In genomic region chr5:150622157-150622556, GRCh38 we compare ENCODE assay signal across 22 cellular contexts. TPM values are rescaled to one million over a fixed set of nuclear protein-coding genes. Genes with fewer than 3 reads are reported as not detected.
A peak's percentile ranks its signal among the peaks of the same experiment; 100 is the strongest.
DNase-seq lines count a peak whose midpoint lies in the region; ATAC-seq and TF ChIP-seq lines count a peak whose summit lies in the region.
"Had no signal": no experiment of that assay in that cellular context is flagged by ENCODE, and none has a peak within 500 bp of the region (broad histone marks: within the 10 kb centered on the region; RNA-seq: fewer than 3 reads in every experiment).

No MANE protein-coding gene starts in this region.

- H3K36me3 ChIP-seq in BLaER1 (no peaks in the 10 kb centered on the region), HEK293 (ENCODE audit: control insufficient read depth in 2 of 2, insufficient read depth in 1 of 2, low read length in 2 of 2) (no peaks in the 10 kb centered on the region), brain microvascular endothelial cell (replicated peaks) (no peaks in the 10 kb centered on the region), lung (ENCODE audit: control insufficient read depth in 2 of 2, insufficient read depth in 2 of 2, low read length in 2 of 2) (no peaks in the 10 kb centered on the region), WERI-Rb-1 (no peaks in the 10 kb centered on the region)
- H3K36me3 ChIP-seq: ovary, sigmoid colon had no signal

- H3K9me3 ChIP-seq in BLaER1 = no peaks in the 10 kb centered on the region
- no peaks in the 10 kb centered on the region for H3K9me3 ChIP-seq in HEK293 (ENCODE audit: control insufficient read depth, insufficient read depth, low read depth, low read length)
- no peaks in the 10 kb centered on the region for H3K9me3 ChIP-seq in lung (ENCODE audit: control insufficient read depth in 2 of 2, insufficient read depth in 1 of 2, low read length in 1 of 2)
- H3K9me3 ChIP-seq in WERI-Rb-1 (ENCODE audit: severe bottlenecking) = no peaks in the 10 kb centered on the region
- H3K9me3 ChIP-seq: ovary, sigmoid colon had no signal

- TF ChIP-seq CTCF in HEK293 (tag by site-specific recombination; IDR thresholded peaks at IDR 0.05) (no peak), brain microvascular endothelial cell (IDR thresholded peaks at IDR 0.05; ENCODE audit: low read depth, low read length, missing control alignments) (no peak), lung (IDR thresholded peaks at IDR 0.05; ENCODE audit: control extremely low read depth, extremely low read depth) (no peak), GM13977 (IDR thresholded peaks at IDR 0.05; ENCODE audit: extremely low read depth, insufficient read depth, missing control alignments) (no peak), WERI-Rb-1 (IDR thresholded peaks at IDR 0.05; ENCODE audit: low read depth, low read length) (no peak)

- DNase-seq in brain microvascular endothelial cell (peak; percentile 55), lung (ENCODE audit: low spot score) (no peak), GM13977 (ENCODE audit: low spot score) (no peak), GM03348 (ENCODE audit: low spot score) (no peak), WERI-Rb-1 (no peak)
- DNase-seq: CD4-positive, alpha-beta T cell; foreskin fibroblast; HCEC 1CT; kidney; naive thymus-derived CD4-positive, alpha-beta T cell; NCI-H1105; NCI-H2081 treated with DMSO at 0.1 percent for 48 hours; NCI-H526; ovary; sigmoid colon; trophoblast cell had no signal

- no peaks in the 10 kb centered on the region for H3K27me3 ChIP-seq in BLaER1
- H3K27me3 ChIP-seq in brain microvascular endothelial cell (replicated peaks) = no peaks in the 10 kb centered on the region
- no peaks in the 10 kb centered on the region for H3K27me3 ChIP-seq in lung (ENCODE audit: control insufficient read depth, insufficient read depth)
- H3K27me3 ChIP-seq in WERI-Rb-1 (ENCODE audit: insufficient read depth, low read depth, severe bottlenecking) = no peaks in the 10 kb centered on the region
- H3K27me3 ChIP-seq: ovary, sigmoid colon had no signal

- no peak overlapping the region; the same call in 1 of the 2 replicates for H3K27ac ChIP-seq in BLaER1
- H3K27ac ChIP-seq in HEK293 (ENCODE audit: extremely low read depth, low read depth, low read length) = no peak overlapping the region
- no peak overlapping the region for H3K27ac ChIP-seq in brain microvascular endothelial cell
- H3K27ac ChIP-seq in lung (ENCODE audit: low read depth in 1 of 2, low read length in 1 of 2) = peak overlapping the region; percentile 10 to 37
- H3K27ac ChIP-seq in WERI-Rb-1 = no peak overlapping the region
- H3K27ac ChIP-seq: ovary had no signal

- in situ Hi-C loops in brain microvascular endothelial cell (cut with HindIII; ENCODE audit: low pct_ligation_motif_present, low sequenced_read_pairs) = no loop called here
- in situ Hi-C loops in GM13977 (cut with MboI; ENCODE audit: low pct_unique_long_range_greater_than_20kb, low sequenced_read_pairs, unreplicated experiment) = no loop called here

- H4K20me1 ChIP-seq in BLaER1 = peaks cover 7% of the 10 kb centered on the region; the same call in 1 of the 2 replicates

- CTCF ChIA-PET in HEK293 (lab: Yijun Ruan, JAX) = interaction anchor here (1.1 kb wide), 1 partner anchor 173 kb away, joined by 3 read pairs; the partner anchor contains the start of gene RPS14

- H3K4me3 ChIP-seq in BLaER1 (no peak overlapping the region), HEK293 (ENCODE audit: low read depth, low read length) (no peak overlapping the region), brain microvascular endothelial cell (ENCODE audit: low read depth, low read length) (no peak overlapping the region), lung (no peak overlapping the region), WERI-Rb-1 (ENCODE audit: low read depth, low read length) (no peak overlapping the region)
- H3K4me3 ChIP-seq: ovary, sigmoid colon had no signal

- H3K4me2 ChIP-seq in BLaER1 = peak overlapping the region; percentile 88

- H3K4me1 ChIP-seq in BLaER1 (peaks cover 91% of the 10 kb centered on the region), HEK293 (ENCODE audit: control insufficient read depth, insufficient read depth, low read length) (peaks cover 3% of the 10 kb centered on the region), lung (ENCODE audit: control insufficient read depth in 2 of 2, insufficient read depth in 2 of 2, low read length in 2 of 2) (peaks cover 11 to 46% of the 10 kb centered on the region in 2 donors)

- POLR2A ChIA-PET in HEK293 (lab: Yijun Ruan, JAX) = interaction anchor here (0.9 to 1.7 kb wide), 3 partner anchors 16 to 23 kb away, joined by 3 to 5 read pairs (median 3); partner anchors contain the start of gene SYNPO

- 89% methylated on average over 2 of the region's 2 CpGs for WGBS in lung, 2 donors

- H3K9ac ChIP-seq in BLaER1 = no peak overlapping the region

- ATAC-seq in lung (ENCODE audit: insufficient read depth, low FRiP score) (no peak), GM21619 (IDR thresholded peaks at IDR 0.05; ENCODE audit: unreplicated experiment) (no peak)
- ATAC-seq: naive thymus-derived CD4-positive, alpha-beta T cell; stimulated activated effector memory CD8-positive, alpha-beta T cell treated with anti-CD3 and anti-CD28 coated beads, Interleukin-12 subunit alpha, Interleukin-12 subunit beta, amount 100 ng/mL, for 72 hours had no signal

TF ChIP-seq in HEK293, 187 proteins besides CTCF, POLR2A, EP300 and RAD21:
- TF ChIP-seq MZF1 (tag by site-specific recombination; IDR thresholded peaks at IDR 0.05; ENCODE audit: borderline replicate concordance) (no peak), ZIC2 (tag by site-specific recombination; IDR thresholded peaks at IDR 0.05) (peak; percentile 42; the same call in 1 of the 2 replicates), ZBTB21 (tag by site-specific recombination; IDR thresholded peaks at IDR 0.05) (no peak), ZNF704 (tag by site-specific recombination; IDR thresholded peaks at IDR 0.05) (no peak), ZNF510 (tag by site-specific recombination; IDR thresholded peaks at IDR 0.05; ENCODE audit: insufficient replicate concordance) (no peak), ZFHX2 (tag by site-specific recombination; conservative IDR thresholded peaks at IDR 0.05) (peak; percentile 92), ZNF558 (tag by site-specific recombination; IDR thresholded peaks at IDR 0.05) (no peak), ZNF174 (tag by site-specific recombination; IDR thresholded peaks at IDR 0.05) (no peak), GFI1B (tag by site-specific recombination; IDR thresholded peaks at IDR 0.05) (no peak), GLIS1 (tag by site-specific recombination; IDR thresholded peaks at IDR 0.05) (peak; percentile 76), EGR2 (tag by site-specific recombination; IDR thresholded peaks at IDR 0.05; ENCODE audit: low read depth) (peak; percentile 93)

RNA-seq across cellular contexts. Expression of gene SYNPO, which starts 18.3 kb away (rescaled TPM):
- total RNA-seq in lung = 100 to 1,000 TPM in 1 of 2 donors, 10 to 100 TPM in 1; 10.3 to 111 TPM
- 10 to 100 TPM; 41.0 to 43.8 TPM for polyA plus RNA-seq in lung
- total RNA-seq: activated T-helper 1 cell treated with anti-CD3 and anti-CD28 coated beads, Interleukin-12 subunit alpha, Interleukin-12 subunit beta, Interleukin-2, Interleukin-4 antibody, amounts not matched to agents 30 ng/mL and 10 ng/mL and 1 ng/mL, durations not matched to agents 14 hours and 24 hours and 36 hours had no signal
- polyA plus RNA-seq: naive thymus-derived CD4-positive, alpha-beta T cell had no signal

RNA-seq across cellular contexts. Expression of gene MYOZ3, which starts 38.9 kb away (rescaled TPM):
- total RNA-seq in lung = 1 to 10 TPM in 1 of 2 donors, under 1 TPM in 1; 0.55 to 2.4 TPM
- under 1 TPM; 0.39 to 0.40 TPM for polyA plus RNA-seq in lung
- total RNA-seq: CD4-positive, alpha-beta T cell; HT1080; naive thymus-derived CD4-positive, alpha-beta T cell had no signal

Comparison
In these comparisons a context has a peak if more than half of its experiments do, and no peak if none do; other contexts are left out.
1. H3K27ac ChIP-seq: peak in lung (2 of 2); none in BLaER1 (single experiment), HEK293 (single experiment), brain microvascular endothelial cell (single experiment) and WERI-Rb-1 (single experiment).